ENCODE assay signal across 8 cellular contexts in genomic region chr2:233053928-233054774, GRCh38. TPM values are rescaled to one million over a fixed set of nuclear protein-coding genes. Genes with fewer than 3 reads are reported as not detected.
DNase-seq lines count a peak whose midpoint lies in the region; ATAC-seq and TF ChIP-seq lines count a peak whose summit lies in the region.

No MANE protein-coding gene starts in this region.

- H3K4ac ChIP-seq in neuronal stem cell (ENCODE audit: low read length) = no peak overlapping the region

- H3K36me3 ChIP-seq in BE2C (no peaks in the 10 kb centered on the region), esophagus squamous epithelium (no peaks in the 10 kb centered on the region), neuronal stem cell (replicated peaks in 1 of 2; ENCODE audit: control insufficient read depth in 2 of 2, insufficient read depth in 2 of 2, low read length in 2 of 2) (no peaks in the 10 kb centered on the region), thoracic aorta (no peaks in the 10 kb centered on the region)

- peak; percentile 75 for DNase-seq in BE2C
- DNase-seq in NOMO-1 (lab: John Stamatoyannopoulos, UW; ENCODE audit: unreplicated experiment in 2 of 2) = peak; percentile 33 to 51
- DNase-seq in activated T-cell treated with anti-CD3 and anti-CD28 coated beads for 1 hour (ENCODE audit: low read depth) = peak; percentile 71
- DNase-seq in esophagus squamous epithelium (lab: John Stamatoyannopoulos, UW) = no peak
- peak; percentile 57 for DNase-seq in neuronal stem cell (ENCODE audit: low spot score)
- DNase-seq in thoracic aorta (ENCODE audit: low spot score) = no peak

- no peak overlapping the region for H3K27ac ChIP-seq in esophagus squamous epithelium
- no peak overlapping the region for H3K27ac ChIP-seq in neuronal stem cell (replicated peaks; ENCODE audit: low read length)
- no peak overlapping the region for H3K27ac ChIP-seq in thoracic aorta

- H2BK5ac ChIP-seq in neuronal stem cell (ENCODE audit: low read length) = no peak overlapping the region

- H2BK120ac ChIP-seq in neuronal stem cell (ENCODE audit: low read depth, low read length) = no peak overlapping the region

- no peak for TF ChIP-seq POLR2A in esophagus squamous epithelium (IDR thresholded peaks at IDR 0.05)

- H4K8ac ChIP-seq in neuronal stem cell (ENCODE audit: low read depth, low read length) = no peak overlapping the region

- H3K23ac ChIP-seq in neuronal stem cell (ENCODE audit: low read depth, low read length, poor library complexity) = no peak overlapping the region

- peak overlapping the region; percentile 47 for H2AFZ ChIP-seq in neuronal stem cell (ENCODE audit: low read length)

- 45 to 46% methylated on average over 16 to 21 of the region's 22 CpGs for WGBS in esophagus squamous epithelium, 2 donors
- no CpG with 5 or more reads among the region's 22 CpGs for WGBS in neuronal stem cell (ENCODE audit: extremely low coverage in 2 of 2, insufficient read length in 2 of 2, insufficient replicate concordance in 1 of 2), 2 donors

- intact Hi-C loops in esophagus squamous epithelium (cut with DNase I) = no loop called here

- no peaks in the 10 kb centered on the region for H3K79me1 ChIP-seq in neuronal stem cell (ENCODE audit: low read depth, low read length)

- H4K91ac ChIP-seq in neuronal stem cell (ENCODE audit: low read depth, low read length, poor library complexity) = no peak overlapping the region

- H2BK12ac ChIP-seq in neuronal stem cell (ENCODE audit: low read length) = no peak overlapping the region

- no peak overlapping the region for H3K14ac ChIP-seq in neuronal stem cell (ENCODE audit: low read length)

- no peaks in the 10 kb centered on the region for H3K9me3 ChIP-seq in BE2C
- H3K9me3 ChIP-seq in esophagus squamous epithelium = no peaks in the 10 kb centered on the region
- H3K9me3 ChIP-seq in neuronal stem cell (replicated peaks in 1 of 2; ENCODE audit: control insufficient read depth in 2 of 2, insufficient read depth in 1 of 2, low read depth in 1 of 2, low read length in 2 of 2) = no peaks in the 10 kb centered on the region
- H3K9me3 ChIP-seq in thoracic aorta = no peaks in the 10 kb centered on the region

- no peak overlapping the region for H3K18ac ChIP-seq in neuronal stem cell (ENCODE audit: low read length)

- no peaks in the 10 kb centered on the region for H3K4me1 ChIP-seq in BE2C
- peaks cover 16 to 48% (median 25%) of the 10 kb centered on the region in 3 donors for H3K4me1 ChIP-seq in esophagus squamous epithelium
- H3K4me1 ChIP-seq in neuronal stem cell (ENCODE audit: control insufficient read depth in 2 of 2, insufficient read depth in 1 of 2, low read depth in 1 of 2, low read length in 2 of 2) = peaks cover 0 to 6% of the 10 kb centered on the region in 2 donors
- H3K4me1 ChIP-seq in thoracic aorta (ENCODE audit: control insufficient read depth in 1 of 2, low read depth in 2 of 2) = peaks cover 0 to 5% of the 10 kb centered on the region in 2 donors

- H3K9ac ChIP-seq in neuronal stem cell (ENCODE audit: low read depth, low read length, poor library complexity) = no peak overlapping the region

- H3K4me2 ChIP-seq in neuronal stem cell (ENCODE audit: insufficient read depth, low read length, poor library complexity, severe bottlenecking) = no peak overlapping the region

- H2AK5ac ChIP-seq in neuronal stem cell (ENCODE audit: low read depth, low read length) = no peak overlapping the region

- H3K4me3 ChIP-seq in BE2C (ENCODE audit: low read depth, low read length) = no peak overlapping the region
- H3K4me3 ChIP-seq in esophagus squamous epithelium = no peak overlapping the region
- H3K4me3 ChIP-seq in neuronal stem cell (ENCODE audit: low read length in 2 of 2) = no peak overlapping the region
- no peak overlapping the region for H3K4me3 ChIP-seq in thoracic aorta

- TF ChIP-seq CTCF in BE2C (IDR thresholded peaks at IDR 0.05; ENCODE audit: low read depth, low read length) = peak; percentile 91
- peak; percentile 82 to 87 (median 83) for TF ChIP-seq CTCF in esophagus squamous epithelium (IDR thresholded peaks at IDR 0.05)
- peak; percentile 92 for TF ChIP-seq CTCF in thoracic aorta (IDR thresholded peaks at IDR 0.05)

- no peak overlapping the region for H2BK15ac ChIP-seq in neuronal stem cell (ENCODE audit: low read length)

- H3K27me3 ChIP-seq in BE2C = no peaks in the 10 kb centered on the region
- no peaks in the 10 kb centered on the region for H3K27me3 ChIP-seq in esophagus squamous epithelium
- H3K27me3 ChIP-seq in neuronal stem cell (ENCODE audit: control insufficient read depth in 3 of 3, insufficient read depth in 3 of 3, low read depth in 1 of 3, low read length in 3 of 3) = peaks cover 0 to 16% (median 3%) of the 10 kb centered on the region in 3 experiments
- no peaks in the 10 kb centered on the region for H3K27me3 ChIP-seq in thoracic aorta (replicated peaks; ENCODE audit: insufficient read depth)

- ATAC-seq in GM19452 (IDR thresholded peaks at IDR 0.05; ENCODE audit: unreplicated experiment) (peak; percentile 70), thoracic aorta (ENCODE audit: insufficient number of reproducible peaks, low FRiP score, low read depth) (no peak), HG03571 (IDR thresholded peaks at IDR 0.05; ENCODE audit: unreplicated experiment) (no peak)

RNA-seq across cellular contexts. Expression of gene INPP5D, which starts 6.0 kb away (rescaled TPM):
- polyA plus RNA-seq in BE2C (2012; ENCODE audit: insufficient read depth, insufficient read length, low read depth) = 0.37 TPM
- total RNA-seq in esophagus squamous epithelium (10 to 100 TPM in 2 of 4 donors, 1 to 10 TPM in 2; 2.2 to 36.0 (median 10.2) TPM), thoracic aorta (10 to 100 TPM; 24.2 to 49.7 TPM)
- polyA plus RNA-seq in neuronal stem cell (2013, experiment 1 of 2) = 4.5 TPM
- polyA plus RNA-seq in neuronal stem cell (2013, experiment 2 of 2) = 4.4 TPM

RNA-seq across cellular contexts. Expression of gene NEU2, which starts 21.7 kb away (rescaled TPM):
- not detected for polyA plus RNA-seq in BE2C (2012; ENCODE audit: insufficient read depth, insufficient read length, low read depth)
- total RNA-seq in esophagus squamous epithelium (not detected), thoracic aorta (not detected)
- not detected for polyA plus RNA-seq in neuronal stem cell (2013, experiment 1 of 2)
- polyA plus RNA-seq in neuronal stem cell (2013, experiment 2 of 2) = not detected

RNA-seq across cellular contexts. Expression of gene NGEF, which starts 41.1 kb away (rescaled TPM):
- not detected for polyA plus RNA-seq in BE2C (2012; ENCODE audit: insufficient read depth, insufficient read length, low read depth)
- total RNA-seq in esophagus squamous epithelium (10 to 100 TPM in 1 of 4 donors, 1 to 10 TPM in 3; 4.0 to 16.5 (median 6.2) TPM), thoracic aorta (1 to 10 TPM in 1 of 2 donors, under 1 TPM in 1; 0.81 to 3.6 TPM)
- 5.6 TPM for polyA plus RNA-seq in neuronal stem cell (2013, experiment 1 of 2)
- 5.3 TPM for polyA plus RNA-seq in neuronal stem cell (2013, experiment 2 of 2)

Comparison
In these comparisons a context has a peak if more than half of its experiments do, and no peak if none do; other contexts are left out.
1. DNase-seq: peak in BE2C (single experiment), NOMO-1 (2 of 2), activated T-cell treated with anti-CD3 and anti-CD28 coated beads for 1 hour (single experiment) and neuronal stem cell (single experiment); none in esophagus squamous epithelium (single experiment) and thoracic aorta (single experiment).
2. Peak in every context shown above with its lines, with median percentiles within 50 percentile points of each other: CTCF ChIP-seq.